10 cellular contexts compared by ENCODE assay signal in genomic region chr6:21769405-21769851, GRCh38.
DNase-seq lines count a peak whose midpoint lies in the region; ATAC-seq, FAIRE-seq and TF ChIP-seq lines count a peak whose summit lies in the region.
"Had no signal": no experiment of that assay in that cellular context is flagged by ENCODE, and none has a peak within 500 bp of the region (broad histone marks: within the 10 kb centered on the region; RNA-seq: fewer than 3 reads in every experiment).

No MANE protein-coding gene starts in this region.

- no peaks in the 10 kb centered on the region for H3K9me3 ChIP-seq in tibial artery
- H3K9me3 ChIP-seq in CD4-positive, alpha-beta memory T cell (ENCODE audit: control insufficient read depth in 1 of 2, low read length in 2 of 2): no peaks in the 10 kb centered on the region

- H3K4me1 ChIP-seq in tibial artery: peaks cover 0 to 48% (median 10%) of the 10 kb centered on the region in 4 donors
- no peaks in the 10 kb centered on the region for H3K4me1 ChIP-seq in CD4-positive, alpha-beta memory T cell (ENCODE audit: insufficient read depth, low read length)

- peak overlapping the region; percentile 36 to 50 for H3K27ac ChIP-seq in tibial artery
- H3K27ac ChIP-seq in CD4-positive, alpha-beta memory T cell (ENCODE audit: low read depth, low read length): no peak overlapping the region

- DNase-seq in HTR-8/SVneo (ENCODE audit: insufficient read length, low spot score) (peak; percentile 61), cardiac fibroblast (ENCODE audit: low read depth in 2 of 2) (peak; percentile 92 to 98), iris pigment epithelial cell (ENCODE audit: low read depth) (peak; percentile 93), tibial artery (no peak), KBM-7 (no peak)
- no peak for DNase-seq in CD4-positive, alpha-beta memory T cell
- no peak for DNase-seq in activated CD4-positive, alpha-beta T cell treated with anti-CD3 and anti-CD28 coated beads, Interleukin-2, amount 50 U/mL, for 48 hours
- DNase-seq: activated gamma-delta T cell, left colon had no signal

- intact Hi-C loops in tibial artery (cut with DNase I; ENCODE audit: low total_unique reads): no loop called here
- intact Hi-C loops in CD4-positive, alpha-beta memory T cell (cut with micrococcal nuclease): no loop called here

- H3K4me3 Mint-ChIP-seq in CD4-positive, alpha-beta memory T cell: no peak overlapping the region

- POLR2A ChIA-PET in CD4-positive, alpha-beta memory T cell (lab: Charles Lee; ENCODE audit: partially characterized antibody): no interaction called here

- H3K27ac Mint-ChIP-seq in CD4-positive, alpha-beta memory T cell: no peak overlapping the region

- no peaks in the 10 kb centered on the region for H3K36me3 Mint-ChIP-seq in CD4-positive, alpha-beta memory T cell

- H3K36me3 ChIP-seq in tibial artery: no peaks in the 10 kb centered on the region
- H3K36me3 ChIP-seq in CD4-positive, alpha-beta memory T cell (ENCODE audit: insufficient read depth, low read length): no peaks in the 10 kb centered on the region

- in situ Hi-C loops in KBM-7 (cut with MboI; ENCODE audit: low pct_unique_long_range_greater_than_20kb, low sequenced_read_pairs): no loop called here

- H3K27me3 ChIP-seq in tibial artery: no peaks in the 10 kb centered on the region
- no peaks in the 10 kb centered on the region for H3K27me3 ChIP-seq in CD4-positive, alpha-beta memory T cell (ENCODE audit: insufficient read depth, low read length)

- CTCF ChIA-PET in CD4-positive, alpha-beta memory T cell (lab: Charles Lee; ENCODE audit: partially characterized antibody): no interaction called here

- ATAC-seq in HG02588 (IDR thresholded peaks at IDR 0.05; ENCODE audit: unreplicated experiment): no peak

- H3K9me3 Mint-ChIP-seq in CD4-positive, alpha-beta memory T cell: no peaks in the 10 kb centered on the region

- H3K4me3 ChIP-seq in cardiac fibroblast (replicated peaks in 1 of 2; ENCODE audit: low read depth in 2 of 2, low read length in 2 of 2) (no peak overlapping the region), tibial artery (no peak overlapping the region)
- no peak overlapping the region for H3K4me3 ChIP-seq in CD4-positive, alpha-beta memory T cell (ENCODE audit: low read length in 2 of 2)

- H3K4me1 Mint-ChIP-seq in CD4-positive, alpha-beta memory T cell: no peaks in the 10 kb centered on the region

- no peaks in the 10 kb centered on the region for H3K27me3 Mint-ChIP-seq in CD4-positive, alpha-beta memory T cell

- no peak for TF ChIP-seq CTCF in cardiac fibroblast (IDR thresholded peaks at IDR 0.05; ENCODE audit: low read depth, low read length)
- no peak for TF ChIP-seq CTCF in tibial artery (IDR thresholded peaks at IDR 0.05)

- FAIRE-seq in HTR-8/SVneo (lab: Jason Lieb, UNC): no peak

Comparison
In these comparisons a context has a peak if more than half of its experiments do, and no peak if none do; other contexts are left out.
1. DNase-seq: peak in HTR-8/SVneo (single experiment), cardiac fibroblast (2 of 2) and iris pigment epithelial cell (single experiment); none in tibial artery (0 of 2), CD4-positive, alpha-beta memory T cell (0 of 5), KBM-7 (single experiment) and activated CD4-positive, alpha-beta T cell treated with anti-CD3 and anti-CD28 coated beads, Interleukin-2, amount 50 U/mL, for 48 hours (0 of 2).